In genomic region chr17:68205251-68205807, GRCh38 we compare ENCODE assay signal across 1 cellular context.
TF ChIP-seq lines count a peak whose summit lies in the region.

No MANE protein-coding gene starts in this region.

TF ChIP-seq in HepG2, 621 proteins besides CTCF, POLR2A, EP300 and RAD21 (continued from another document and continues in another):
- TF ChIP-seq RAD51 (IDR thresholded peaks at IDR 0.05; ENCODE audit: borderline replicate concordance) (peak; percentile 64), CENPX (CRISPR knock-in tag; IDR thresholded peaks at IDR 0.05) (no peak), ZNF124 (CRISPR knock-in tag; IDR thresholded peaks at IDR 0.05) (peak; percentile 66; the same call in 1 of the 2 replicates), MAZ (IDR thresholded peaks at IDR 0.05; ENCODE audit: borderline replicate concordance, low read depth, low read length) (peak; percentile 79), MAZ (CRISPR knock-in tag; IDR thresholded peaks at IDR 0.05; ENCODE audit: low read depth) (peak; percentile 98), RELA (CRISPR knock-in tag; IDR thresholded peaks at IDR 0.05) (peak; percentile 87; the same call in 1 of the 2 replicates), ZNF781 (CRISPR knock-in tag; IDR thresholded peaks at IDR 0.05; ENCODE audit: borderline replicate concordance, not compliant biosample characterization) (no peak), MLXIP (CRISPR knock-in tag; IDR thresholded peaks at IDR 0.05; ENCODE audit: borderline replicate concordance) (no peak), CEBPG (CRISPR knock-in tag; IDR thresholded peaks at IDR 0.05) (peak; percentile 34), ZNF672 (CRISPR knock-in tag; IDR thresholded peaks at IDR 0.05) (0 out of 2 replicates have a peak, but pooled peaks have one; percentile 61), ATRX (CRISPR knock-in tag; IDR thresholded peaks at IDR 0.05; ENCODE audit: borderline replicate concordance) (no peak), ZNF296 (CRISPR knock-in tag; conservative IDR thresholded peaks at IDR 0.05) (no peak), GTF3A (CRISPR knock-in tag; conservative IDR thresholded peaks at IDR 0.05) (no peak), FOSL1 (CRISPR knock-in tag; IDR thresholded peaks at IDR 0.05; ENCODE audit: borderline replicate concordance) (no peak), ZNF121 (CRISPR knock-in tag; IDR thresholded peaks at IDR 0.05) (peak; percentile 57; the same call in 1 of the 2 replicates), THYN1 (CRISPR knock-in tag; IDR thresholded peaks at IDR 0.05; ENCODE audit: borderline replicate concordance, low read depth) (no peak), ZNF557 (CRISPR knock-in tag; IDR thresholded peaks at IDR 0.05) (peak; percentile 81; the same call in 1 of the 2 replicates), GLMP (CRISPR knock-in tag; IDR thresholded peaks at IDR 0.05; ENCODE audit: borderline replicate concordance) (no peak), SMAD3 (CRISPR knock-in tag; IDR thresholded peaks at IDR 0.05) (peak; percentile 69; the same call in 1 of the 2 replicates), EED (CRISPR knock-in tag; IDR thresholded peaks at IDR 0.05) (0 out of 2 replicates have a peak, but pooled peaks have one; percentile 34), KLF6 (CRISPR knock-in tag; IDR thresholded peaks at IDR 0.05) (peak; percentile 74), NONO (IDR thresholded peaks at IDR 0.05) (no peak), NONO (CRISPR knock-in tag; conservative IDR thresholded peaks at IDR 0.05) (peak; percentile 84), ZBTB7A (CRISPR knock-in tag; IDR thresholded peaks at IDR 0.05) (peak; percentile 19; the same call in 1 of the 2 replicates), ZMAT3 (CRISPR knock-in tag; conservative IDR thresholded peaks at IDR 0.05) (0 out of 2 replicates have a peak, but pooled peaks have one; percentile 72), ZFP1 (CRISPR knock-in tag; IDR thresholded peaks at IDR 0.05) (peak; percentile 33; the same call in 1 of the 2 replicates), IKZF1 (IDR thresholded peaks at IDR 0.05) (no peak), SP140L (CRISPR knock-in tag; IDR thresholded peaks at IDR 0.05; ENCODE audit: borderline replicate concordance) (no peak), ZC3H13 (CRISPR knock-in tag; IDR thresholded peaks at IDR 0.05) (no peak), MATR3 (CRISPR knock-in tag; IDR thresholded peaks at IDR 0.05) (no peak), KIAA2018 (CRISPR knock-in tag; IDR thresholded peaks at IDR 0.05; ENCODE audit: borderline replicate concordance) (no peak), TIGD3 (CRISPR knock-in tag; IDR thresholded peaks at IDR 0.05; ENCODE audit: borderline replicate concordance) (no peak), HMGXB4 (CRISPR knock-in tag; IDR thresholded peaks at IDR 0.05; ENCODE audit: borderline replicate concordance in 1 of 2, low read depth in 1 of 2) (peak; percentile 99), NFATC3 (CRISPR knock-in tag; IDR thresholded peaks at IDR 0.05) (no peak), GLI4 (CRISPR knock-in tag; IDR thresholded peaks at IDR 0.05; ENCODE audit: borderline replicate concordance) (no peak), TEAD3 (CRISPR knock-in tag; optimal IDR thresholded peaks at IDR 0.05; ENCODE audit: borderline replicate concordance) (peak; percentile 82), ZNF790 (CRISPR knock-in tag; IDR thresholded peaks at IDR 0.05; ENCODE audit: borderline replicate concordance) (peak; percentile 17; the same call in 1 of the 2 replicates), ZNF558 (CRISPR knock-in tag; IDR thresholded peaks at IDR 0.05; ENCODE audit: borderline replicate concordance) (peak; percentile 86; the same call in 1 of the 2 replicates), ZNF574 (CRISPR knock-in tag; IDR thresholded peaks at IDR 0.05) (peak; percentile 86), HNRNPLL (IDR thresholded peaks at IDR 0.05; ENCODE audit: low read depth, low read length, poor library complexity, severe bottlenecking) (peak; percentile 77), SRF (IDR thresholded peaks at IDR 0.05; ENCODE audit: low read depth, low read length) (no peak)
- TF ChIP-seq, protein P1, sequence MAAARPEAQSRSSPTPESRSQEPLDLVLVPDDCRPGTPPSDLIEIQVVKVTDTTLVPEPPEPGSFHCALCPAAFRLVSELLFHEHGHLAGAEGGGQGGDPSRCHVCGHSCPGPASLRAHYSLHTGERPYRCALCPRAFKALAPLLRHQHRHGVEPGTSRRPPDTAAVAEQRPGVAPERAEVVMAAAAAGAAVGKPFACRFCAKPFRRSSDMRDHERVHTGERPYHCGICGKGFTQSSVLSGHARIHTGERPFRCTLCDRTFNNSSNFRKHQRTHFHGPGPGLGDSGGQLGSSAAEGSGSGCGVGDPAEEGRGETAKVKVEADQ (CRISPR knock-in tag; IDR thresholded peaks at IDR 0.05; ENCODE audit: borderline replicate concordance) = 0 out of 2 replicates have a peak, but pooled peaks have one; percentile 52
- TF ChIP-seq, protein P2, sequence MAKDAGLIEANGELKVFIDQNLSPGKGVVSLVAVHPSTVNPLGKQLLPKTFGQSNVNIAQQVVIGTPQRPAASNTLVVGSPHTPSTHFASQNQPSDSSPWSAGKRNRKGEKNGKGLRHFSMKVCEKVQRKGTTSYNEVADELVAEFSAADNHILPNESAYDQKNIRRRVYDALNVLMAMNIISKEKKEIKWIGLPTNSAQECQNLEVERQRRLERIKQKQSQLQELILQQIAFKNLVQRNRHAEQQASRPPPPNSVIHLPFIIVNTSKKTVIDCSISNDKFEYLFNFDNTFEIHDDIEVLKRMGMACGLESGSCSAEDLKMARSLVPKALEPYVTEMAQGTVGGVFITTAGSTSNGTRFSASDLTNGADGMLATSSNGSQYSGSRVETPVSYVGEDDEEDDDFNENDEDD (CRISPR knock-in tag; IDR thresholded peaks at IDR 0.05; ENCODE audit: borderline replicate concordance) = peak; percentile 79; the same call in 1 of the 2 replicates
